12 cellular contexts compared by ENCODE assay signal in genomic region chr4:98745372-98745771, GRCh38.
DNase-seq lines count a peak whose midpoint lies in the region; ATAC-seq and TF ChIP-seq lines count a peak whose summit lies in the region.
"Had no signal": no experiment of that assay in that cellular context is flagged by ENCODE, and none has a peak within 500 bp of the region (broad histone marks: within the 10 kb centered on the region; RNA-seq: fewer than 3 reads in every experiment).

No MANE protein-coding gene starts in this region.

- no peaks in the 10 kb centered on the region for H3K27me3 ChIP-seq in testis

- intact Hi-C loops in left cardiac atrium (cut with DNase I) (no loop called here), cardiac septum (cut with DNase I) (no loop called here), testis (cut with DNase I; ENCODE audit: low total_unique reads) (no loop called here)

- 80 to 89% methylated on average over 3 of the region's 3 CpGs for WGBS in testis, 2 donors

- H3K27ac ChIP-seq in testis = no peak overlapping the region

- H3K36me3 Mint-ChIP-seq in chondrocyte (ENCODE audit: low read depth) = no peaks in the 10 kb centered on the region
- H3K36me3 Mint-ChIP-seq: memory B cell had no signal

- peaks cover 31% of the 10 kb centered on the region for H3K4me1 Mint-ChIP-seq in chondrocyte (ENCODE audit: low read depth)

- TF ChIP-seq CTCF in chondrocyte (IDR thresholded peaks at IDR 0.05) (peak; percentile 53), testis (IDR thresholded peaks at IDR 0.05) (no peak), GM20000 (IDR thresholded peaks at IDR 0.05; ENCODE audit: extremely low read depth, missing control alignments) (no peak)

- H3K9me3 Mint-ChIP-seq in chondrocyte (ENCODE audit: low read depth) = no peaks in the 10 kb centered on the region
- H3K9me3 Mint-ChIP-seq: dendritic cell treated with granulocyte-macrophage colony-stimulating factor and Interleukin-4, amounts not matched to agents 40 ng/mL and 50 ng/mL, for 4 days; memory B cell had no signal

- no peak overlapping the region for H3K4me3 Mint-ChIP-seq in chondrocyte (ENCODE audit: unreplicated experiment)
- H3K4me3 Mint-ChIP-seq: dendritic cell treated with granulocyte-macrophage colony-stimulating factor and Interleukin-4, amounts not matched to agents 40 ng/mL and 50 ng/mL, for 4 days; memory B cell had no signal

- H3K36me3 ChIP-seq in testis (ENCODE audit: low read depth, missing control alignments) = no peaks in the 10 kb centered on the region

- no peak overlapping the region for H3K27ac Mint-ChIP-seq in chondrocyte (ENCODE audit: unreplicated experiment)
- H3K27ac Mint-ChIP-seq: dendritic cell treated with granulocyte-macrophage colony-stimulating factor and Interleukin-4, amounts not matched to agents 40 ng/mL and 50 ng/mL, for 4 days; memory B cell had no signal

- no peak for TF ChIP-seq POLR2A in testis (IDR thresholded peaks at IDR 0.05)

- peak; percentile 56 to 77 for ATAC-seq in left cardiac atrium

- DNase-seq in left cardiac atrium (no peak), cardiac septum (ENCODE audit: low spot score) (no peak), NCI-H524 (lab: John Stamatoyannopoulos, UW) (peak; percentile 50 to 62), chondrocyte (ENCODE audit: low spot score) (no peak), testis (peak; percentile 44), GM20000 (ENCODE audit: low spot score) (no peak), superior temporal gyrus (ENCODE audit: extremely low spot score) (no peak)
- no peak for DNase-seq in activated CD4-positive, alpha-beta T cell treated with anti-CD3 and anti-CD28 coated beads for 4 hours
- DNase-seq: activated CD4-positive, alpha-beta T cell treated with anti-CD3 and anti-CD28 coated beads, Interleukin-2, amount 50 U/mL, for 1 hour; COR-L47 had no signal

- no peaks in the 10 kb centered on the region for H3K9me3 ChIP-seq in testis

- H3K27me3 Mint-ChIP-seq in chondrocyte (ENCODE audit: low read depth) = no peaks in the 10 kb centered on the region
- H3K27me3 Mint-ChIP-seq: memory B cell had no signal

- H3K4me3 ChIP-seq in testis = no peak overlapping the region

- H3K4me1 ChIP-seq in testis = no peaks in the 10 kb centered on the region

Comparison
In these comparisons a context has a peak if more than half of its experiments do, and no peak if none do; other contexts are left out.
1. DNase-seq: peak in NCI-H524 (2 of 2) and testis (single experiment); none in left cardiac atrium (single experiment), cardiac septum (single experiment), chondrocyte (single experiment), GM20000 (single experiment), activated CD4-positive, alpha-beta T cell treated with anti-CD3 and anti-CD28 coated beads for 4 hours (0 of 2) and superior temporal gyrus (single experiment).